20 cellular contexts compared by ENCODE assay signal in genomic region chrX:57232658-57233360, GRCh38. TPM values are rescaled to one million over a fixed set of nuclear protein-coding genes. Genes with fewer than 3 reads are reported as not detected.
DNase-seq lines count a peak whose midpoint lies in the region; ATAC-seq and TF ChIP-seq lines count a peak whose summit lies in the region.
"Had no signal": no experiment of that assay in that cellular context is flagged by ENCODE, and none has a peak within 500 bp of the region (broad histone marks: within the 10 kb centered on the region; RNA-seq: fewer than 3 reads in every experiment).

No MANE protein-coding gene starts in this region.

- H3K4me1 ChIP-seq in stomach, result no peaks in the 10 kb centered on the region
- H3K4me1 ChIP-seq: left lung, sigmoid colon had no signal

- no peak for TF ChIP-seq POLR2A in stomach (IDR thresholded peaks at IDR 0.05)

- peak; percentile 76 for ATAC-seq in GM18499 (IDR thresholded peaks at IDR 0.05; ENCODE audit: insufficient read depth, unreplicated experiment)
- ATAC-seq in GM18870 (IDR thresholded peaks at IDR 0.05; ENCODE audit: unreplicated experiment), result peak; percentile 94
- ATAC-seq in HG02610 (IDR thresholded peaks at IDR 0.05; ENCODE audit: unreplicated experiment), result peak; percentile 87
- peak; percentile 96 for ATAC-seq in HG03432 (IDR thresholded peaks at IDR 0.05; ENCODE audit: unreplicated experiment)
- ATAC-seq: left lung, Panc1 had no signal

- H3K9me3 ChIP-seq in stomach, result peaks cover 0 to under 1% (median 0%) of the 10 kb centered on the region in 4 donors
- H3K9me3 ChIP-seq: sigmoid colon, thoracic aorta had no signal

- H3K4me3 ChIP-seq in stomach, result no peak overlapping the region
- H3K4me3 ChIP-seq: GM23248, left lung, sigmoid colon, thoracic aorta had no signal

- no peak for TF ChIP-seq CTCF in stomach (IDR thresholded peaks at IDR 0.05)

- intact Hi-C loops in stomach (cut with DNase I; ENCODE audit: low total_unique reads), result no loop called here

- TF ChIP-seq EP300 in stomach (IDR thresholded peaks at IDR 0.05), result no peak

- H3K36me3 ChIP-seq in stomach, result peaks cover 0 to 3% (median 0%) of the 10 kb centered on the region in 4 donors
- H3K36me3 ChIP-seq: left lung, sigmoid colon, thoracic aorta had no signal

- DNase-seq in SW480 (ENCODE audit: low spot score) (no peak), SK-N-DZ (ENCODE audit: low spot score) (no peak), NCI-H345 (lab: John Stamatoyannopoulos, UW) (no peak), stomach (no peak)
- DNase-seq: aorta; foreskin melanocyte; GF-D8; GM23248; left lung; NCI-H1436 treated with DMSO at 0.1 percent for 48 hours; NCI-H524; sigmoid colon; stimulated activated CD4-positive, alpha-beta T cell treated with anti-CD3 and anti-CD28 coated beads, Interleukin-2, amount 100 ng/mL, for 24 hours had no signal

- 37 to 82% (median 62%) methylated on average over 3 of the region's 3 CpGs for WGBS in stomach, 5 donors

- no peaks in the 10 kb centered on the region for H3K27me3 ChIP-seq in stomach
- H3K27me3 ChIP-seq: left lung, sigmoid colon had no signal

- H3K27ac ChIP-seq in stomach, result no peak overlapping the region
- H3K27ac ChIP-seq: GM23248, left lung, sigmoid colon, thoracic aorta had no signal

RNA-seq across cellular contexts. Expression of gene FAAH2, which starts 53.7 kb away (rescaled TPM):
- polyA plus RNA-seq in SK-N-DZ (2014; cell fraction: cytosol; rRNA removed), result 0.98 and 1.8 TPM in 2 replicates
- 0.20 TPM in 1 of 2 replicates, not detected in the other for polyA plus RNA-seq in SK-N-DZ (2014; cell fraction: nucleus; rRNA removed)
- total RNA-seq in stomach, result 10 to 100 TPM in 2 of 5 donors, 1 to 10 TPM in 2, not detected in 1; 2.9 to 17.3 (median 11.9) TPM
- polyA plus RNA-seq in stomach, result 10 to 100 TPM in 1 of 3 donors, 1 to 10 TPM in 2; 2.6 to 14.0 (median 4.0) TPM
- total RNA-seq: LHCN-M2 had no signal
- polyA plus RNA-seq: aorta had no signal
